In the genomic region with DNA sequence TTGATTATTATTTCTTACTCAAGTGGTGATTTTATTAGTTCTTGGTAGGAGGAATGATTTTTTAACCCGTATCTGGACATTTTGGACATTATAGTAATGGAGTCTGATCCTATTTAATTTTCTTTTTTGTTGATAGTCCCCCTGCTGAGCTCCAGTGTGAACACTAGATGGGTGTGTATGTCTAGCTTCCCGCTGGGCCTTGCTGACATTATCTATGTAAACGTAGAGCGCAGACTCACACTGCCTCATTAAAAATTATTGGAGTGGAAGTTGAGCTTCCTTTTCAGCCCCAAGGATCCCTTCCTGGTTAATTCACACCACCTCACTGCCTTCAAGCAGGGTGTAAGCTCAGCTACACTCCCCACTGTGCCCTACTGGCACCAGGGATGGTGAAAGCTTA, we compare ENCODE assay signal across 18 cellular contexts.
"Had no signal": no experiment of that assay in that cellular context is flagged by ENCODE, and none has a peak within 500 bp of the region (broad histone marks: within the 10 kb centered on the region; RNA-seq: fewer than 3 reads in every experiment).

No MANE protein-coding gene starts in this region.

- ATAC-seq: body of pancreas, right cardiac atrium had no signal

- H3K36me3 ChIP-seq: esophagus squamous epithelium, prostate gland, tibial nerve, uterus had no signal

- H3K27ac ChIP-seq: body of pancreas, coronary artery, esophagus squamous epithelium, prostate gland, skin epidermis, tibial nerve, uterus had no signal

- H3K27me3 ChIP-seq: body of pancreas, esophagus squamous epithelium, tibial nerve, uterus had no signal

- H3K4me1 ChIP-seq: body of pancreas, esophagus squamous epithelium, prostate gland, tibial nerve, uterus had no signal

- H3K4me3 ChIP-seq: body of pancreas, coronary artery, esophagus squamous epithelium, prostate gland, skin epidermis, tibial nerve, uterus had no signal

- DNase-seq: activated CD4-positive, alpha-beta T cell treated with anti-CD3 and anti-CD28 coated beads, Interleukin-2, amount 10 ng/mL, durations not matched to agents 7 days and 5 days; activated CD4-positive, CD25-positive, alpha-beta regulatory T cell; activated gamma-delta T cell treated with Interleukin-2 at 50 U/mL for 16 hours; amniotic stem cell; body of pancreas; caudate nucleus; effector CD4-positive, alpha-beta T cell; esophagus squamous epithelium; kidney glomerular epithelial cell; right cardiac atrium; stimulated activated CD4-positive, alpha-beta T cell treated with anti-CD3 and anti-CD28 coated beads, Interleukin-4, amount 100 ng/mL, for 24 hours; stimulated activated naive CD4-positive, alpha-beta T cell treated with Interleukin-2 at 50 U/mL for 16 hours; substantia nigra; uterus had no signal

- H3K9me3 ChIP-seq: body of pancreas, esophagus squamous epithelium, prostate gland, tibial nerve, uterus had no signal
